Comparison of ENCODE assay signal across 1 cellular context in the genomic region with DNA sequence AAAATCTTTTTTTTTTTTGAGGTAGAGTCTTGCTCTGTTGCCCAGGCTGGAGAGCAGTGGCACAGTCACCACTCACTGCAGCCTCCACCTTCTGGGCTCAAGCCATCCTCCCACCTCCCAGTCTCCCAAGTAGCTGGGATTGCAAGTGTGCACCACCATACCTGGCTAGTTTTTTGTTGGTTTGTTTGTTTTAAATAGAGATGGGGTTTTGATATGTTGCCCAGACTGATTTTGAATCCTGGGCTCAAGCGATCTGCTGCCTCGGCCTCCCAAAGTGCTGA.
TF ChIP-seq lines count a peak whose summit lies in the region.

No MANE protein-coding gene starts in this region.

TF ChIP-seq in GM23338, 12 proteins besides CTCF, POLR2A, EP300 and RAD21 (continued from another document):
- TF ChIP-seq NANOG (IDR thresholded peaks at IDR 0.05; ENCODE audit: borderline replicate concordance) (no peak), STAT1 (IDR thresholded peaks at IDR 0.05; ENCODE audit: unreplicated experiment) (no peak), EZH2phosphoT487 (IDR thresholded peaks at IDR 0.05; ENCODE audit: unreplicated experiment) (no peak), JUNB (IDR thresholded peaks at IDR 0.05; ENCODE audit: unreplicated experiment) (no peak)
- TF ChIP-seq, protein P1, sequence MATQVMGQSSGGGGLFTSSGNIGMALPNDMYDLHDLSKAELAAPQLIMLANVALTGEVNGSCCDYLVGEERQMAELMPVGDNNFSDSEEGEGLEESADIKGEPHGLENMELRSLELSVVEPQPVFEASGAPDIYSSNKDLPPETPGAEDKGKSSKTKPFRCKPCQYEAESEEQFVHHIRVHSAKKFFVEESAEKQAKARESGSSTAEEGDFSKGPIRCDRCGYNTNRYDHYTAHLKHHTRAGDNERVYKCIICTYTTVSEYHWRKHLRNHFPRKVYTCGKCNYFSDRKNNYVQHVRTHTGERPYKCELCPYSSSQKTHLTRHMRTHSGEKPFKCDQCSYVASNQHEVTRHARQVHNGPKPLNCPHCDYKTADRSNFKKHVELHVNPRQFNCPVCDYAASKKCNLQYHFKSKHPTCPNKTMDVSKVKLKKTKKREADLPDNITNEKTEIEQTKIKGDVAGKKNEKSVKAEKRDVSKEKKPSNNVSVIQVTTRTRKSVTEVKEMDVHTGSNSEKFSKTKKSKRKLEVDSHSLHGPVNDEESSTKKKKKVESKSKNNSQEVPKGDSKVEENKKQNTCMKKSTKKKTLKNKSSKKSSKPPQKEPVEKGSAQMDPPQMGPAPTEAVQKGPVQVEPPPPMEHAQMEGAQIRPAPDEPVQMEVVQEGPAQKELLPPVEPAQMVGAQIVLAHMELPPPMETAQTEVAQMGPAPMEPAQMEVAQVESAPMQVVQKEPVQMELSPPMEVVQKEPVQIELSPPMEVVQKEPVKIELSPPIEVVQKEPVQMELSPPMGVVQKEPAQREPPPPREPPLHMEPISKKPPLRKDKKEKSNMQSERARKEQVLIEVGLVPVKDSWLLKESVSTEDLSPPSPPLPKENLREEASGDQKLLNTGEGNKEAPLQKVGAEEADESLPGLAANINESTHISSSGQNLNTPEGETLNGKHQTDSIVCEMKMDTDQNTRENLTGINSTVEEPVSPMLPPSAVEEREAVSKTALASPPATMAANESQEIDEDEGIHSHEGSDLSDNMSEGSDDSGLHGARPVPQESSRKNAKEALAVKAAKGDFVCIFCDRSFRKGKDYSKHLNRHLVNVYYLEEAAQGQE (IDR thresholded peaks at IDR 0.05; ENCODE audit: unreplicated experiment): no peak
